ENCODE assay signal across 22 cellular contexts in genomic region chr7:157805716-157806115, GRCh38.
"Had no signal": no experiment of that assay in that cellular context is flagged by ENCODE, and none has a peak within 500 bp of the region (broad histone marks: within the 10 kb centered on the region; RNA-seq: fewer than 3 reads in every experiment).

No MANE protein-coding gene starts in this region.

- DNase-seq: activated CD4-positive, alpha-beta T cell treated with anti-CD3 and anti-CD28 coated beads, Interleukin-2, amount 10 ng/mL, durations not matched to agents 24 days and 14 days; activated CD4-positive, CD25-positive, alpha-beta regulatory T cell; activated CD8-positive, alpha-beta memory T cell treated with anti-CD3 and anti-CD28 coated beads for 24 hours; activated naive CD8-positive, alpha-beta T cell treated with anti-CD3 and anti-CD28 coated beads, Interleukin-2, amount 10 ng/mL, durations not matched to agents 7 days and 5 days; anterior cingulate cortex; brain microvascular endothelial cell; effector CD8-positive, alpha-beta T cell; foreskin fibroblast; hippocampal formation; left ventricle myocardium inferior; mesenchymal stem cell; occipital lobe; stimulated activated CD4-positive, alpha-beta T cell treated with anti-CD3 and anti-CD28 coated beads, Interleukin-15, amount 100 ng/mL, for 24 hours; stimulated activated CD4-positive, alpha-beta T cell treated with anti-CD3 and anti-CD28 coated beads, Interleukin-4, amount 100 ng/mL, for 24 hours; stimulated activated naive CD4-positive, alpha-beta T cell treated with Interleukin-2 at 50 U/mL for 16 hours; substantia nigra had no signal

- ATAC-seq: naive thymus-derived CD8-positive, alpha-beta T cell had no signal

- H3K27ac ChIP-seq: brain microvascular endothelial cell, left ventricle myocardium inferior, right atrium auricular region, tibial nerve, vagina had no signal

- H3K9me3 Mint-ChIP-seq: activated CD4-positive, alpha-beta T cell treated with anti-CD3 and anti-CD28 coated beads, Interleukin-2, amount 10 ng/mL, durations not matched to agents 24 days and 14 days; activated naive CD8-positive, alpha-beta T cell treated with anti-CD3 and anti-CD28 coated beads, Interleukin-2, amount 10 ng/mL, durations not matched to agents 7 days and 5 days; naive thymus-derived CD8-positive, alpha-beta T cell had no signal

- H3K9me3 ChIP-seq: vagina had no signal

- H3K4me1 Mint-ChIP-seq: activated CD4-positive, alpha-beta T cell treated with anti-CD3 and anti-CD28 coated beads, Interleukin-2, amount 10 ng/mL, durations not matched to agents 24 days and 14 days; activated naive CD8-positive, alpha-beta T cell treated with anti-CD3 and anti-CD28 coated beads, Interleukin-2, amount 10 ng/mL, durations not matched to agents 7 days and 5 days had no signal

- H3K4me3 ChIP-seq: left ventricle myocardium inferior, right atrium auricular region, tibial nerve, vagina had no signal

- FAIRE-seq: endothelial cell of umbilical vein, keratinocyte had no signal

- H3K36me3 ChIP-seq: brain microvascular endothelial cell, left ventricle myocardium inferior, right atrium auricular region, tibial nerve, vagina had no signal

- H3K4me3 Mint-ChIP-seq: activated CD4-positive, alpha-beta T cell treated with anti-CD3 and anti-CD28 coated beads, Interleukin-2, amount 10 ng/mL, durations not matched to agents 24 days and 14 days; activated naive CD8-positive, alpha-beta T cell treated with anti-CD3 and anti-CD28 coated beads, Interleukin-2, amount 10 ng/mL, durations not matched to agents 7 days and 5 days; naive thymus-derived CD8-positive, alpha-beta T cell had no signal

- H3K4me1 ChIP-seq: left ventricle myocardium inferior, right atrium auricular region, tibial nerve, vagina had no signal

- H3K27me3 Mint-ChIP-seq: activated CD4-positive, alpha-beta T cell treated with anti-CD3 and anti-CD28 coated beads, Interleukin-2, amount 10 ng/mL, durations not matched to agents 24 days and 14 days; activated naive CD8-positive, alpha-beta T cell treated with anti-CD3 and anti-CD28 coated beads, Interleukin-2, amount 10 ng/mL, durations not matched to agents 7 days and 5 days had no signal

- H3K36me3 Mint-ChIP-seq: activated naive CD8-positive, alpha-beta T cell treated with anti-CD3 and anti-CD28 coated beads, Interleukin-2, amount 10 ng/mL, durations not matched to agents 7 days and 5 days; naive thymus-derived CD8-positive, alpha-beta T cell had no signal

- H3K27me3 ChIP-seq: brain microvascular endothelial cell, right atrium auricular region, tibial nerve, vagina had no signal

- H3K27ac Mint-ChIP-seq: activated CD4-positive, alpha-beta T cell treated with anti-CD3 and anti-CD28 coated beads, Interleukin-2, amount 10 ng/mL, durations not matched to agents 24 days and 14 days; activated naive CD8-positive, alpha-beta T cell treated with anti-CD3 and anti-CD28 coated beads, Interleukin-2, amount 10 ng/mL, durations not matched to agents 7 days and 5 days had no signal
